ENCODE assay signal across 17 cellular contexts in genomic region chr5:158640581-158640980, GRCh38.
A peak's percentile ranks its signal among the peaks of the same experiment; 100 is the strongest.
DNase-seq lines count a peak whose midpoint lies in the region; TF ChIP-seq lines count a peak whose summit lies in the region.
"Had no signal": no experiment of that assay in that cellular context is flagged by ENCODE, and none has a peak within 500 bp of the region (broad histone marks: within the 10 kb centered on the region; RNA-seq: fewer than 3 reads in every experiment).

No MANE protein-coding gene starts in this region.

- peaks cover 4% of the 10 kb centered on the region for H3K9me3 ChIP-seq in adipocyte (ENCODE audit: control insufficient read depth, low read length)
- H3K9me3 ChIP-seq in esophagus muscularis mucosa = no peaks in the 10 kb centered on the region

- DNase-seq in Daoy (ENCODE audit: low read depth) (peak; percentile 79), HuH-7 (ENCODE audit: low spot score) (peak; percentile 19), adipocyte (ENCODE audit: low read depth) (peak; percentile 51), glomerular visceral epithelial cell (ENCODE audit: extremely low spot score) (peak; percentile 4), NCI-H526 (lab: John Stamatoyannopoulos, UW) (no peak), NCI-H526 treated with DMSO at 0.1 percent for 48 hours (lab: John Stamatoyannopoulos, UW) (no peak), esophagus muscularis mucosa (ENCODE audit: extremely low spot score) (no peak), AG08396 (ENCODE audit: low spot score) (no peak)
- DNase-seq: activated CD4-positive, alpha-beta T cell treated with anti-CD3 and anti-CD28 coated beads for 4 hours; activated T-cell treated with anti-CD3 and anti-CD28 coated beads for 4 hours; effector memory CD8-positive, alpha-beta T cell; immature natural killer cell; mesendoderm; NCI-H1105 treated with DMSO at 0.1 percent for 48 hours; SHP77; stimulated activated CD4-positive, alpha-beta T cell treated with anti-CD3 and anti-CD28 coated beads, Interleukin-15, amount 100 ng/mL, for 24 hours; T-helper 9 cell had no signal

- intact Hi-C loops in esophagus muscularis mucosa (cut with DNase I) = no loop called here

- no peak for TF ChIP-seq EP300 in esophagus muscularis mucosa (IDR thresholded peaks at IDR 0.05)

- H3K9ac ChIP-seq in adipocyte (ENCODE audit: low read length) = no peak overlapping the region

- H3K36me3 ChIP-seq in adipocyte (ENCODE audit: control insufficient read depth, insufficient read depth, low read length, severe bottlenecking) (no peaks in the 10 kb centered on the region), esophagus muscularis mucosa (no peaks in the 10 kb centered on the region)

- no peak for TF ChIP-seq POLR2A in esophagus muscularis mucosa (IDR thresholded peaks at IDR 0.05; ENCODE audit: low read depth)

- no peak overlapping the region for H3K4me3 ChIP-seq in adipocyte (ENCODE audit: low read length)
- no peak overlapping the region for H3K4me3 ChIP-seq in esophagus muscularis mucosa

- H3K27ac ChIP-seq in esophagus muscularis mucosa (replicated peaks in 1 of 4) = no peak overlapping the region

- WGBS in esophagus muscularis mucosa = 87% methylated on average over 2 of the region's 2 CpGs

- H3K4me1 ChIP-seq in adipocyte (ENCODE audit: control insufficient read depth, insufficient read depth, low read length) = peaks cover 12% of the 10 kb centered on the region
- H3K4me1 ChIP-seq in esophagus muscularis mucosa = peaks cover 0 to 9% (median 0%) of the 10 kb centered on the region in 4 donors

- no peak for TF ChIP-seq CTCF in esophagus muscularis mucosa (IDR thresholded peaks at IDR 0.05)

- no peaks in the 10 kb centered on the region for H3K27me3 ChIP-seq in adipocyte (replicated peaks; ENCODE audit: control insufficient read depth, insufficient read depth, low read length)
- no peaks in the 10 kb centered on the region for H3K27me3 ChIP-seq in esophagus muscularis mucosa

Comparison
In these comparisons a context has a peak if more than half of its experiments do, and no peak if none do; other contexts are left out.
1. DNase-seq: peak in Daoy (single experiment), HuH-7 (single experiment), adipocyte (single experiment) and glomerular visceral epithelial cell (single experiment); none in NCI-H526 (0 of 2), NCI-H526 treated with DMSO at 0.1 percent for 48 hours (single experiment), esophagus muscularis mucosa (single experiment) and AG08396 (single experiment).